ENCODE assay signal across 9 cellular contexts in genomic region chr12:95733156-95733825, GRCh38. TPM values are rescaled to one million over a fixed set of nuclear protein-coding genes. Genes with fewer than 3 reads are reported as not detected.
DNase-seq lines count a peak whose midpoint lies in the region; ATAC-seq and TF ChIP-seq lines count a peak whose summit lies in the region.
"Had no signal": no experiment of that assay in that cellular context is flagged by ENCODE, and none has a peak within 500 bp of the region (broad histone marks: within the 10 kb centered on the region; RNA-seq: fewer than 3 reads in every experiment).

No MANE protein-coding gene starts in this region.

- ATAC-seq in WTC11, result no peak
- no peak for ATAC-seq in stimulated activated naive CD8-positive, alpha-beta T cell treated with anti-CD3 and anti-CD28 coated beads, Interleukin-15, Interleukin-2, amounts not matched to agents 100 U/mL and 50 U/mL, for 24 hours

- in situ Hi-C loops in HAP-1 (cut with MboI; ENCODE audit: low sequenced_read_pairs), result no loop called here

- no peak overlapping the region for H3K4me3 Mint-ChIP-seq in WTC11
- no peak overlapping the region for H3K4me3 Mint-ChIP-seq in activated T-cell treated with anti-CD3 and anti-CD28 coated beads, Interleukin-2, amount 50 U/mL, for 24 hours

- CTCF ChIA-PET in WTC11 (lab: Charles Lee), result no interaction called here

- H3K36me3 ChIP-seq in HAP-1 (replicated peaks) (no peaks in the 10 kb centered on the region), stomach (peaks cover 0 to 14% (median 7%) of the 10 kb centered on the region in 4 donors)

- POLR2A ChIA-PET in WTC11 (lab: Charles Lee), result no interaction called here

- no peak for TF ChIP-seq POLR2A in stomach (IDR thresholded peaks at IDR 0.05)

- no peaks in the 10 kb centered on the region for H3K36me3 Mint-ChIP-seq in WTC11
- H3K36me3 Mint-ChIP-seq in activated T-cell treated with anti-CD3 and anti-CD28 coated beads, Interleukin-2, amount 50 U/mL, for 24 hours (ENCODE audit: low read depth), result no peaks in the 10 kb centered on the region

- TF ChIP-seq CTCF in WTC11 (IDR thresholded peaks at IDR 0.05) (no peak), stomach (IDR thresholded peaks at IDR 0.05) (no peak)

- H3K27me3 ChIP-seq in HAP-1 (ENCODE audit: low read depth), result peaks cover 4% of the 10 kb centered on the region
- no peaks in the 10 kb centered on the region for H3K27me3 ChIP-seq in stomach

- 57 to 73% (median 65%) methylated on average over 3 of the region's 3 CpGs for WGBS in stomach, 5 donors

- H3K9me3 Mint-ChIP-seq in WTC11, result no peaks in the 10 kb centered on the region
- H3K9me3 Mint-ChIP-seq in activated T-cell treated with anti-CD3 and anti-CD28 coated beads, Interleukin-2, amount 50 U/mL, for 24 hours, result no peaks in the 10 kb centered on the region

- H3K27me3 Mint-ChIP-seq in WTC11 (ENCODE audit: low read depth), result no peaks in the 10 kb centered on the region
- peaks cover 3% of the 10 kb centered on the region for H3K27me3 Mint-ChIP-seq in activated T-cell treated with anti-CD3 and anti-CD28 coated beads, Interleukin-2, amount 50 U/mL, for 24 hours

- H3K9me3 ChIP-seq in HAP-1 (no peaks in the 10 kb centered on the region), stomach (no peaks in the 10 kb centered on the region)

- peak overlapping the region; percentile 50 to 69 (median 61) for H3K27ac ChIP-seq in stomach

- intact Hi-C loops in stomach (cut with DNase I; ENCODE audit: low total_unique reads), result no loop called here

- peaks cover 9% of the 10 kb centered on the region for H3K4me1 Mint-ChIP-seq in WTC11
- H3K4me1 Mint-ChIP-seq in activated T-cell treated with anti-CD3 and anti-CD28 coated beads, Interleukin-2, amount 50 U/mL, for 24 hours (ENCODE audit: low read depth), result no peaks in the 10 kb centered on the region

- no peak for TF ChIP-seq EP300 in stomach (IDR thresholded peaks at IDR 0.05)

- DNase-seq in HAP-1 (ENCODE audit: low spot score in 2 of 2), result peak; percentile 66 to 87
- DNase-seq in WTC11 (ENCODE audit: low spot score), result no peak
- peak; percentile 46 for DNase-seq in hepatic stellate cell (ENCODE audit: low spot score)
- DNase-seq in stomach, result no peak
- no peak for DNase-seq in NCI-H526 treated with DMSO at 0.1 percent for 48 hours (lab: John Stamatoyannopoulos, UW)
- no peak for DNase-seq in COR-L47 (lab: John Stamatoyannopoulos, UW)
- no peak for DNase-seq in activated T-cell treated with anti-CD3 and anti-CD28 coated beads, Interleukin-2, amount 50 U/mL, for 24 hours
- no peak for DNase-seq in stimulated activated naive CD8-positive, alpha-beta T cell treated with anti-CD3 and anti-CD28 coated beads, Interleukin-15, Interleukin-2, amounts not matched to agents 100 U/mL and 50 U/mL, for 24 hours
- DNase-seq: effector CD8-positive, alpha-beta T cell had no signal

- peak overlapping the region; percentile 65 for H3K27ac Mint-ChIP-seq in WTC11
- no peak overlapping the region for H3K27ac Mint-ChIP-seq in activated T-cell treated with anti-CD3 and anti-CD28 coated beads, Interleukin-2, amount 50 U/mL, for 24 hours

- H3K4me1 ChIP-seq in HAP-1 (peaks cover 8% of the 10 kb centered on the region), stomach (peaks cover 0 to 41% (median 23%) of the 10 kb centered on the region in 4 donors)

- no peak overlapping the region for H3K4me3 ChIP-seq in HAP-1
- no peak overlapping the region for H3K4me3 ChIP-seq in stomach

TF ChIP-seq in WTC11, 78 proteins besides CTCF, POLR2A, EP300 and RAD21 (continues in another document):
- TF ChIP-seq CBFB (CRISPR knock-in tag; IDR thresholded peaks at IDR 0.05; ENCODE audit: low read depth) (no peak), PREB (CRISPR knock-in tag; IDR thresholded peaks at IDR 0.05; ENCODE audit: borderline replicate concordance) (no peak), RELA (CRISPR knock-in tag; IDR thresholded peaks at IDR 0.05; ENCODE audit: borderline replicate concordance) (no peak), HMGXB4 (CRISPR knock-in tag; IDR thresholded peaks at IDR 0.05) (no peak), JAZF1 (CRISPR knock-in tag; IDR thresholded peaks at IDR 0.05) (no peak), PRDM15 (CRISPR knock-in tag; IDR thresholded peaks at IDR 0.05) (no peak), FOXK1 (CRISPR knock-in tag; IDR thresholded peaks at IDR 0.05) (no peak), SP1 (CRISPR knock-in tag; conservative IDR thresholded peaks at IDR 0.05) (no peak), FOXP4 (CRISPR knock-in tag; IDR thresholded peaks at IDR 0.05) (no peak), MYBL2 (CRISPR knock-in tag; IDR thresholded peaks at IDR 0.05) (no peak), NR1H2 (CRISPR knock-in tag; IDR thresholded peaks at IDR 0.05) (no peak)

RNA-seq across cellular contexts. Expression of gene NTN4, which starts 57.3 kb away (rescaled TPM):
- 1.9 to 2.7 TPM (median 2.1 TPM) in 3 replicates for total RNA-seq in WTC11 (2021)
- total RNA-seq in stomach, result 100 to 1,000 TPM in 1 of 5 donors, 10 to 100 TPM in 4; 11.0 to 110 (median 50.7) TPM
- 10 to 100 TPM; 10.5 to 23.5 (median 13.0) TPM for polyA plus RNA-seq in stomach

Comparison
In these comparisons a context has a peak if more than half of its experiments do, and no peak if none do; other contexts are left out.
1. DNase-seq: peak in HAP-1 (2 of 2) and hepatic stellate cell (single experiment); none in WTC11 (single experiment), stomach (single experiment), NCI-H526 treated with DMSO at 0.1 percent for 48 hours (single experiment), COR-L47 (single experiment), activated T-cell treated with anti-CD3 and anti-CD28 coated beads, Interleukin-2, amount 50 U/mL, for 24 hours (single experiment) and stimulated activated naive CD8-positive, alpha-beta T cell treated with anti-CD3 and anti-CD28 coated beads, Interleukin-15, Interleukin-2, amounts not matched to agents 100 U/mL and 50 U/mL, for 24 hours (single experiment).